ENCODE assay signal across 20 cellular contexts in genomic region chr5:31197183-31197582, GRCh38. TPM values are rescaled to one million over a fixed set of nuclear protein-coding genes. Genes with fewer than 3 reads are reported as not detected.
DNase-seq lines count a peak whose midpoint lies in the region; ATAC-seq and TF ChIP-seq lines count a peak whose summit lies in the region.
"Had no signal": no experiment of that assay in that cellular context is flagged by ENCODE, and none has a peak within 500 bp of the region (broad histone marks: within the 10 kb centered on the region; RNA-seq: fewer than 3 reads in every experiment).

No MANE protein-coding gene starts in this region.

- H3K27me3 ChIP-seq in fibroblast of lung (ENCODE audit: control insufficient read depth, insufficient read depth, low read length) (no peaks in the 10 kb centered on the region), osteoblast (ENCODE audit: insufficient read depth, low read length) (peaks cover 24% of the 10 kb centered on the region)
- H3K27me3 ChIP-seq: SJCRH30 had no signal

- no peak overlapping the region for H3K9ac ChIP-seq in fibroblast of lung (ENCODE audit: insufficient read depth, low read length)
- H3K9ac ChIP-seq: parathyroid adenoma had no signal

- no peaks in the 10 kb centered on the region for H4K20me1 ChIP-seq in fibroblast of lung (ENCODE audit: control insufficient read depth, extremely low read depth, insufficient read depth, low read length)
- H4K20me1 ChIP-seq in osteoblast (ENCODE audit: insufficient read depth, low read length): no peaks in the 10 kb centered on the region

- H3K4me3 ChIP-seq in fibroblast of lung (replicated peaks in 1 of 4; ENCODE audit: control extremely low read depth in 1 of 4, insufficient read depth in 1 of 4, low read depth in 3 of 4, low read length in 4 of 4): peak overlapping the region in 1 of 4 experiments; percentile 2
- no peak overlapping the region for H3K4me3 ChIP-seq in osteoblast (ENCODE audit: insufficient read depth, low read length)
- H3K4me3 ChIP-seq: SJCRH30, upper lobe of left lung had no signal

- H3K4me1 ChIP-seq in fibroblast of lung (ENCODE audit: control insufficient read depth, extremely low read depth, insufficient read depth, low read length): no peaks in the 10 kb centered on the region
- H3K4me1 ChIP-seq in osteoblast (ENCODE audit: insufficient read depth, low read length): peaks cover 2% of the 10 kb centered on the region

- DNase-seq in AG09319 (ENCODE audit: extremely low read depth, low read depth): peak; percentile 19
- peak; percentile 3 for DNase-seq in RKO (ENCODE audit: low spot score)
- peak; percentile 18 to 91 for DNase-seq in fibroblast of lung (ENCODE audit: low read depth in 2 of 2)
- DNase-seq in osteoblast (ENCODE audit: insufficient read length, low spot score, missing footprints): peak; percentile 80
- DNase-seq in activated CD4-positive, alpha-beta T cell treated with anti-CD3 and anti-CD28 coated beads for 48 hours: no peak
- DNase-seq: activated T-cell treated with anti-CD3 and anti-CD28 coated beads, Interleukin-2, amount 50 U/mL, for 1 hour; head of caudate nucleus; Karpas-422; midbrain; NCI-H1436; NCI-H345; SJCRH30 had no signal

- H3K27ac ChIP-seq in fibroblast of lung (ENCODE audit: insufficient read depth, low read length) (no peak overlapping the region), osteoblast (ENCODE audit: low read depth, low read length) (no peak overlapping the region)
- H3K27ac ChIP-seq: parathyroid adenoma, SJCRH30, upper lobe of left lung had no signal

- no peak for ATAC-seq in HG03108 (IDR thresholded peaks at IDR 0.05; ENCODE audit: unreplicated experiment)
- no peak for ATAC-seq in HG03135 (IDR thresholded peaks at IDR 0.05; ENCODE audit: unreplicated experiment)
- ATAC-seq in GM18909 (IDR thresholded peaks at IDR 0.05; ENCODE audit: poor library complexity, unreplicated experiment): no peak
- ATAC-seq: activated naive CD4-positive, alpha-beta T cell treated with anti-CD3 and anti-CD28 coated beads, Interleukin-2, amount 50 U/mL, for 72 hours; stimulated activated memory B cell treated with anti-CD40 and anti-IgM and Interleukin-4, amounts not matched to agents 10 μg/mL and 1 μg/mL and 100 μg/mL, for 72 hours had no signal

- TF ChIP-seq CTCF in AG09319 (IDR thresholded peaks at IDR 0.05; ENCODE audit: low read depth, low read length): no peak
- TF ChIP-seq CTCF in fibroblast of lung (conservative IDR thresholded peaks at IDR 0.05 in 1 of 2, IDR thresholded peaks at IDR 0.05 in 1 of 2; ENCODE audit: low read depth in 1 of 2, low read length in 2 of 2): no peak
- no peak for TF ChIP-seq CTCF in osteoblast (IDR thresholded peaks at IDR 0.05; ENCODE audit: extremely low read depth, low read depth, low read length)

- H3K36me3 ChIP-seq in fibroblast of lung (ENCODE audit: control insufficient read depth, insufficient read depth, low read length): no peaks in the 10 kb centered on the region
- no peaks in the 10 kb centered on the region for H3K36me3 ChIP-seq in osteoblast (ENCODE audit: insufficient read depth, low read length)
- H3K36me3 ChIP-seq: SJCRH30, upper lobe of left lung had no signal

- H3K9me3 ChIP-seq in fibroblast of lung (ENCODE audit: control insufficient read depth, insufficient read depth, low read depth, low read length) (no peaks in the 10 kb centered on the region), osteoblast (ENCODE audit: low read depth, low read length) (no peaks in the 10 kb centered on the region)
- H3K9me3 ChIP-seq: SJCRH30, upper lobe of left lung had no signal

- peaks cover 4% of the 10 kb centered on the region for H3K79me2 ChIP-seq in fibroblast of lung (ENCODE audit: control insufficient read depth, insufficient read depth, low read length)
- H3K79me2 ChIP-seq in osteoblast (ENCODE audit: insufficient read depth, low read length): no peaks in the 10 kb centered on the region
- H3K79me2 ChIP-seq: parathyroid adenoma had no signal

- H2AFZ ChIP-seq in fibroblast of lung (ENCODE audit: low read length): no peak overlapping the region
- no peak overlapping the region for H2AFZ ChIP-seq in osteoblast (ENCODE audit: low read length)
- H2AFZ ChIP-seq: parathyroid adenoma had no signal

- peak overlapping the region; percentile 38 for H3K4me2 ChIP-seq in fibroblast of lung (ENCODE audit: extremely low read depth, insufficient read depth, low read length)
- peak overlapping the region; percentile 30 for H3K4me2 ChIP-seq in osteoblast (ENCODE audit: insufficient read depth, low read length)

RNA-seq across cellular contexts. Expression of gene CDH6, which starts 3.7 kb away (rescaled TPM):
- total RNA-seq in fibroblast of lung: 9.8 and 10.4 TPM in 2 replicates
- 18.8 and 45.4 TPM in 2 replicates for polyA plus RNA-seq in fibroblast of lung
- 11.2 and 24.6 TPM in 2 replicates for polyA plus RNA-seq in fibroblast of lung (2012)
- polyA minus RNA-seq in fibroblast of lung (ENCODE audit: low replicate concordance): 13.1 and 84.2 TPM in 2 replicates
- 9.4 and 16.3 TPM in 2 replicates for total RNA-seq in osteoblast
- total RNA-seq: activated naive CD4-positive, alpha-beta T cell treated with anti-CD3 and anti-CD28 coated beads, Interleukin-2, amount 50 U/mL, for 72 hours had no signal
- polyA plus RNA-seq: keratinocyte had no signal
